ENCODE assay signal across 1 cellular context in genomic region chr1:18934205-18935000, GRCh38.
TF ChIP-seq lines count a peak whose summit lies in the region.

No MANE protein-coding gene starts in this region.

TF ChIP-seq in HepG2, 621 proteins besides CTCF, POLR2A, EP300 and RAD21:
- TF ChIP-seq ATF7 (IDR thresholded peaks at IDR 0.05) (peak; percentile 43; the same call in 1 of the 2 replicates), ATF7 (CRISPR knock-in tag; IDR thresholded peaks at IDR 0.05) (no peak), POLR2AphosphoS5 (IDR thresholded peaks at IDR 0.05; ENCODE audit: low read depth, low read length) (no peak)
- TF ChIP-seq, protein P1, sequence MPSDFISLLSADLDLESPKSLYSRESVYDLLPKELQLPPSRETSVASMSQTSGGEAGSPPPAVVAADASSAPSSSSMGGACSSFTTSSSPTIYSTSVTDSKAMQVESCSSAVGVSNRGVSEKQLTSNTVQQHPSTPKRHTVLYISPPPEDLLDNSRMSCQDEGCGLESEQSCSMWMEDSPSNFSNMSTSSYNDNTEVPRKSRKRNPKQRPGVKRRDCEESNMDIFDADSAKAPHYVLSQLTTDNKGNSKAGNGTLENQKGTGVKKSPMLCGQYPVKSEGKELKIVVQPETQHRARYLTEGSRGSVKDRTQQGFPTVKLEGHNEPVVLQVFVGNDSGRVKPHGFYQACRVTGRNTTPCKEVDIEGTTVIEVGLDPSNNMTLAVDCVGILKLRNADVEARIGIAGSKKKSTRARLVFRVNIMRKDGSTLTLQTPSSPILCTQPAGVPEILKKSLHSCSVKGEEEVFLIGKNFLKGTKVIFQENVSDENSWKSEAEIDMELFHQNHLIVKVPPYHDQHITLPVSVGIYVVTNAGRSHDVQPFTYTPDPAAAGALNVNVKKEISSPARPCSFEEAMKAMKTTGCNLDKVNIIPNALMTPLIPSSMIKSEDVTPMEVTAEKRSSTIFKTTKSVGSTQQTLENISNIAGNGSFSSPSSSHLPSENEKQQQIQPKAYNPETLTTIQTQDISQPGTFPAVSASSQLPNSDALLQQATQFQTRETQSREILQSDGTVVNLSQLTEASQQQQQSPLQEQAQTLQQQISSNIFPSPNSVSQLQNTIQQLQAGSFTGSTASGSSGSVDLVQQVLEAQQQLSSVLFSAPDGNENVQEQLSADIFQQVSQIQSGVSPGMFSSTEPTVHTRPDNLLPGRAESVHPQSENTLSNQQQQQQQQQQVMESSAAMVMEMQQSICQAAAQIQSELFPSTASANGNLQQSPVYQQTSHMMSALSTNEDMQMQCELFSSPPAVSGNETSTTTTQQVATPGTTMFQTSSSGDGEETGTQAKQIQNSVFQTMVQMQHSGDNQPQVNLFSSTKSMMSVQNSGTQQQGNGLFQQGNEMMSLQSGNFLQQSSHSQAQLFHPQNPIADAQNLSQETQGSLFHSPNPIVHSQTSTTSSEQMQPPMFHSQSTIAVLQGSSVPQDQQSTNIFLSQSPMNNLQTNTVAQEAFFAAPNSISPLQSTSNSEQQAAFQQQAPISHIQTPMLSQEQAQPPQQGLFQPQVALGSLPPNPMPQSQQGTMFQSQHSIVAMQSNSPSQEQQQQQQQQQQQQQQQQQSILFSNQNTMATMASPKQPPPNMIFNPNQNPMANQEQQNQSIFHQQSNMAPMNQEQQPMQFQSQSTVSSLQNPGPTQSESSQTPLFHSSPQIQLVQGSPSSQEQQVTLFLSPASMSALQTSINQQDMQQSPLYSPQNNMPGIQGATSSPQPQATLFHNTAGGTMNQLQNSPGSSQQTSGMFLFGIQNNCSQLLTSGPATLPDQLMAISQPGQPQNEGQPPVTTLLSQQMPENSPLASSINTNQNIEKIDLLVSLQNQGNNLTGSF (CRISPR knock-in tag; IDR thresholded peaks at IDR 0.05), result no peak
